1 cellular context compared by ENCODE assay signal in the genomic region with DNA sequence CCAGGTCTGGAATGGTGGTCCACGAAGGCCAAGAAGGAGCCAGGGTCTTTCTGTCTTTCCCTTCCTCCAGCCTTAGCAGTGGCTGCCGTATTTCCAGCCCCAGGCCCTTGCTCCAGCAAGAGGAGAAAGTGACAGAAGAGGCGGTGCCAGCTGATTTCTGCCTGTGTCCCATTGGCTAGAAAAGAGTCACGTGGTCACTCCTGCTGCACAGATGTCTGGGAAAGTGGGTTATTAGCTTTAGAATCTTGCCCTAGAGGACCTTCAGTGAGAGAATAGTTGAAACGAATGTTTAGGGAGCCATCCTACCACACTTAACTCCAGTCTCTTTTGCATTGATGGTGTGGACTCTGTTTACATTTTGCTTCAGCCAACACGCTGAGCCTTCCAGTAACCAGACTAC.
A peak's percentile ranks its signal among the peaks of the same experiment; 100 is the strongest.
TF ChIP-seq lines count a peak whose summit lies in the region.

No MANE protein-coding gene starts in this region.

TF ChIP-seq in IMR-90, 13 proteins besides CTCF, POLR2A, EP300 and RAD21 (continued from another document):
- TF ChIP-seq, protein P1, sequence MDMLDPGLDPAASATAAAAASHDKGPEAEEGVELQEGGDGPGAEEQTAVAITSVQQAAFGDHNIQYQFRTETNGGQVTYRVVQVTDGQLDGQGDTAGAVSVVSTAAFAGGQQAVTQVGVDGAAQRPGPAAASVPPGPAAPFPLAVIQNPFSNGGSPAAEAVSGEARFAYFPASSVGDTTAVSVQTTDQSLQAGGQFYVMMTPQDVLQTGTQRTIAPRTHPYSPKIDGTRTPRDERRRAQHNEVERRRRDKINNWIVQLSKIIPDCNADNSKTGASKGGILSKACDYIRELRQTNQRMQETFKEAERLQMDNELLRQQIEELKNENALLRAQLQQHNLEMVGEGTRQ (IDR thresholded peaks at IDR 0.05; ENCODE audit: low read depth, low read length), result 0 out of 2 replicates have a peak, but pooled peaks have one; percentile 10
- TF ChIP-seq, protein P2, sequence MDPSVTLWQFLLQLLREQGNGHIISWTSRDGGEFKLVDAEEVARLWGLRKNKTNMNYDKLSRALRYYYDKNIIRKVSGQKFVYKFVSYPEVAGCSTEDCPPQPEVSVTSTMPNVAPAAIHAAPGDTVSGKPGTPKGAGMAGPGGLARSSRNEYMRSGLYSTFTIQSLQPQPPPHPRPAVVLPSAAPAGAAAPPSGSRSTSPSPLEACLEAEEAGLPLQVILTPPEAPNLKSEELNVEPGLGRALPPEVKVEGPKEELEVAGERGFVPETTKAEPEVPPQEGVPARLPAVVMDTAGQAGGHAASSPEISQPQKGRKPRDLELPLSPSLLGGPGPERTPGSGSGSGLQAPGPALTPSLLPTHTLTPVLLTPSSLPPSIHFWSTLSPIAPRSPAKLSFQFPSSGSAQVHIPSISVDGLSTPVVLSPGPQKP (IDR thresholded peaks at IDR 0.05; ENCODE audit: borderline replicate concordance, low read depth, low read length), result no peak
- TF ChIP-seq MXI1 (IDR thresholded peaks at IDR 0.05; ENCODE audit: borderline replicate concordance, low read depth, low read length), result no peak
